In genomic region chr15:51681303-51681963, GRCh38 we compare ENCODE assay signal across 8 cellular contexts. TPM values are rescaled to one million over a fixed set of nuclear protein-coding genes. Genes with fewer than 3 reads are reported as not detected.
DNase-seq lines count a peak whose midpoint lies in the region; ATAC-seq and TF ChIP-seq lines count a peak whose summit lies in the region.

Gene SCG3, plus strand, starts transcription at chr15:51681503. Its CDS starts 253 bp downstream, at chr15:51681756.

- H3K9me3 Mint-ChIP-seq in CD8-positive, alpha-beta memory T cell: peaks cover 0 to 5% (median 0%) of the 10 kb centered on the region in 5 donors
- H3K9me3 Mint-ChIP-seq in activated naive CD4-positive, alpha-beta T cell treated with anti-CD3 and anti-CD28 coated beads, Interleukin-2, amount 50 U/mL, for 72 hours: no peaks in the 10 kb centered on the region
- peaks cover 6% of the 10 kb centered on the region for H3K9me3 Mint-ChIP-seq in glutamatergic neuron (ENCODE audit: unreplicated experiment)

- peaks cover 0 to 5% (median 0%) of the 10 kb centered on the region in 3 donors for H3K4me1 Mint-ChIP-seq in CD8-positive, alpha-beta memory T cell
- peaks cover 18% of the 10 kb centered on the region for H3K4me1 Mint-ChIP-seq in glutamatergic neuron (ENCODE audit: low read depth, unreplicated experiment)

- TF ChIP-seq CTCF in glutamatergic neuron (IDR thresholded peaks at IDR 0.05; ENCODE audit: partially characterized antibody, unreplicated experiment) (no peak), vagina (IDR thresholded peaks at IDR 0.05) (no peak)

- peaks cover 22% of the 10 kb centered on the region for H3K27me3 ChIP-seq in CD8-positive, alpha-beta memory T cell (ENCODE audit: insufficient read depth, low read length, poor library complexity, severe bottlenecking)
- H3K27me3 ChIP-seq in vagina: no peaks in the 10 kb centered on the region

- peaks cover 3% of the 10 kb centered on the region for H3K4me1 ChIP-seq in CD8-positive, alpha-beta memory T cell (ENCODE audit: insufficient read depth, low read length)
- H3K4me1 ChIP-seq in vagina: peaks cover 4% of the 10 kb centered on the region

- peak within 1 kb of the TSS in 1 of 8 donors; percentile 11 for H3K27ac Mint-ChIP-seq in CD8-positive, alpha-beta memory T cell
- no peak within 1 kb of the TSS for H3K27ac Mint-ChIP-seq in activated naive CD4-positive, alpha-beta T cell treated with anti-CD3 and anti-CD28 coated beads, Interleukin-2, amount 50 U/mL, for 72 hours
- peak within 1 kb of the TSS; percentile 95 for H3K27ac Mint-ChIP-seq in glutamatergic neuron (ENCODE audit: unreplicated experiment)

- no peaks in the 10 kb centered on the region for H3K36me3 ChIP-seq in CD8-positive, alpha-beta memory T cell (ENCODE audit: insufficient read depth, low read length)
- no peaks in the 10 kb centered on the region for H3K36me3 ChIP-seq in vagina

- H3K9me3 ChIP-seq in CD8-positive, alpha-beta memory T cell (ENCODE audit: low read length): no peaks in the 10 kb centered on the region
- H3K9me3 ChIP-seq in vagina: no peaks in the 10 kb centered on the region

- peaks cover 27 to 59% of the 10 kb centered on the region in 2 donors for H3K27me3 Mint-ChIP-seq in CD8-positive, alpha-beta memory T cell
- peaks cover 7% of the 10 kb centered on the region for H3K27me3 Mint-ChIP-seq in glutamatergic neuron (ENCODE audit: unreplicated experiment)

- intact Hi-C loops in vagina (cut with DNase I): no loop called here

- no peaks in the 10 kb centered on the region for H3K36me3 Mint-ChIP-seq in CD8-positive, alpha-beta memory T cell
- no peaks in the 10 kb centered on the region for H3K36me3 Mint-ChIP-seq in activated naive CD4-positive, alpha-beta T cell treated with anti-CD3 and anti-CD28 coated beads, Interleukin-2, amount 50 U/mL, for 72 hours
- H3K36me3 Mint-ChIP-seq in glutamatergic neuron (ENCODE audit: unreplicated experiment): peaks cover 4% of the 10 kb centered on the region

- TF ChIP-seq POLR2A in vagina (IDR thresholded peaks at IDR 0.05): no peak

- no peak within 1 kb of the TSS for H3K4me3 Mint-ChIP-seq in CD8-positive, alpha-beta memory T cell
- H3K4me3 Mint-ChIP-seq in glutamatergic neuron (ENCODE audit: unreplicated experiment): peak within 1 kb of the TSS; percentile 98

- DNase-seq in CD8-positive, alpha-beta memory T cell: peak in 4 of 5 donors; percentile 14 to 60 (median 31)
- DNase-seq in KG1 (lab: John Stamatoyannopoulos, UW) (peak; percentile 55), SIG-M5 treated with dmso at 0.1 percent for 504 hours (lab: John Stamatoyannopoulos, UW; ENCODE audit: unreplicated experiment) (peak; percentile 69), glutamatergic neuron (peak; percentile 91), nucleus accumbens (lab: John Stamatoyannopoulos, UW) (peak; percentile 4 to 93 (median 77)), vagina (ENCODE audit: extremely low spot score in 2 of 2) (no peak)
- peak in 1 of 2 donors; percentile 72 for DNase-seq in activated naive CD4-positive, alpha-beta T cell treated with anti-CD3 and anti-CD28 coated beads, Interleukin-2, amount 50 U/mL, for 72 hours (ENCODE audit: low spot score in 2 of 2)

- POLR2A ChIA-PET in CD8-positive, alpha-beta memory T cell (lab: Charles Lee): interaction anchor here (1.1 kb wide), 1 partner anchor 11 kb away, joined by 3 read pairs; no protein-coding TSS in a partner anchor

- no peak within 1 kb of the TSS for H3K27ac ChIP-seq in CD8-positive, alpha-beta memory T cell (ENCODE audit: low read depth, low read length)
- H3K27ac ChIP-seq in temporal lobe (ENCODE audit: low read depth, low read length): peak within 1 kb of the TSS; percentile 67
- no peak within 1 kb of the TSS for H3K27ac ChIP-seq in vagina

- CTCF ChIA-PET in CD8-positive, alpha-beta memory T cell (lab: Charles Lee): no interaction called here

- H3K4me3 ChIP-seq in CD8-positive, alpha-beta memory T cell (ENCODE audit: low read length): no peak within 1 kb of the TSS
- no peak within 1 kb of the TSS for H3K4me3 ChIP-seq in vagina

- ATAC-seq in activated naive CD4-positive, alpha-beta T cell treated with anti-CD3 and anti-CD28 coated beads, Interleukin-2, amount 50 U/mL, for 72 hours: peak; percentile 71 to 81

RNA-seq across cellular contexts. Expression of gene SCG3, which starts in this region (rescaled TPM):
- not detected for total RNA-seq in CD8-positive, alpha-beta memory T cell
- polyA plus RNA-seq in CD8-positive, alpha-beta memory T cell: not detected
- under 1 TPM in 1 of 2 donors, not detected in 1; 0.11 TPM for total RNA-seq in activated naive CD4-positive, alpha-beta T cell treated with anti-CD3 and anti-CD28 coated beads, Interleukin-2, amount 50 U/mL, for 72 hours
- total RNA-seq in glutamatergic neuron (ENCODE audit: unreplicated experiment) (219 TPM), temporal lobe (54.8 TPM), vagina (1.5 TPM)

Comparison
In these comparisons a context has a peak if more than half of its experiments do, and no peak if none do; other contexts are left out.
1. RNA of gene SCG3 (total RNA-seq): 219 TPM in glutamatergic neuron (single experiment) and 54.8 TPM in temporal lobe (single experiment); 1.5 TPM in vagina (single experiment), 0.11 TPM in activated naive CD4-positive, alpha-beta T cell treated with anti-CD3 and anti-CD28 coated beads, Interleukin-2, amount 50 U/mL, for 72 hours and not detected in CD8-positive, alpha-beta memory T cell; every median in the first group is over 10 times any median in the second.
2. Peak in DNase-seq in CD8-positive, alpha-beta memory T cell; RNA of the gene not detected or under 1 TPM.
3. Peak in ATAC-seq in activated naive CD4-positive, alpha-beta T cell treated with anti-CD3 and anti-CD28 coated beads, Interleukin-2, amount 50 U/mL, for 72 hours; RNA of the gene not detected or under 1 TPM.
4. DNase-seq: peak in KG1 (single experiment), SIG-M5 treated with dmso at 0.1 percent for 504 hours (single experiment), glutamatergic neuron (single experiment) and nucleus accumbens (56 of 56); none in vagina (0 of 2).